17 cellular contexts compared by ENCODE assay signal in the genomic region with DNA sequence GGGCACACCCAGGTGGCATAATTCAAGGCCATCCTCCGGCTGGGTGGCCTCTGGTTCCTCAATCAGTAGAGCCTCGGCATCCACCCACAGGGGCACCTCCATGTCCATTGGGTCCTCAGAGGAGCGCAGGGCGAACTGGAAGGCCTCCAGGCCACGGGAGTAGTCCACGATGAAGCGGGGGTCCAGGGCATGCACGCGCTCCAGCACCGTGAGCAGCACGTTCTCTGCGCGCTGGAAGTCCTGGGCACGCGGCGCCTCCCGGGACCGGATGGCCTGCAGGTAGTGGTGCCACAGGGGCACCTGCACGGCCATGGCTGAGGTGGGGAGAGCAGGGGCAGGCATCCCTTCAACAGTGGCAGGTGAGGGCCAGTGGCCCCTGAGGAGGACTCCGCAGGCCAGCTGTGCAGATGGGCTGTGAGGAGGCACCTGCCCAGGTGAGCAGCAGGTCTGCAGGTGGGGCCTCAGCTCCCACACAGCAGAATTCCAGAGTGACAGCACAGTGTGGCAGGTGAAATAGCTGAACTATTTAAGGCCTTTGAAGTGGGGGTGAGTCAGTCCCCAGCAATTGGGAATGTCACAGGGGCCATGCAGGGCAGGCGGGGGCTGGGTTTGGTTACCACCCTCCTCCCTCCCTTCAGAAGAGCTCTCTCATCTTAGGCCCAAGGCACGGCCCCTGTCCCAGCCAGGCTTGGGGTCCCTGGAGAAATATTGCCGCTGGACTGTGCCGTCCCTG. TPM values are rescaled to one million over a fixed set of nuclear protein-coding genes. Genes with fewer than 3 reads are reported as not detected.
DNase-seq lines count a peak whose midpoint lies in the region; ATAC-seq and TF ChIP-seq lines count a peak whose summit lies in the region.
"Had no signal": no experiment of that assay in that cellular context is flagged by ENCODE, and none has a peak within 500 bp of the region (broad histone marks: within the 10 kb centered on the region; RNA-seq: fewer than 3 reads in every experiment).

MAB21L4 (minus strand) TSS at position 501 of the 733 bp plus-strand sequence; CDS start at position 342, 159 bp downstream.

- H3K36me3 Mint-ChIP-seq in GM23338 (ENCODE audit: low read depth): no peaks in the 10 kb centered on the region
- no peaks in the 10 kb centered on the region for H3K36me3 Mint-ChIP-seq in activated CD4-positive, alpha-beta T cell treated with anti-CD3 and anti-CD28 coated beads for 36 hours (ENCODE audit: low read depth)
- H3K36me3 Mint-ChIP-seq: activated naive CD8-positive, alpha-beta T cell treated with anti-CD3 and anti-CD28 coated beads, Interleukin-2, amount 10 ng/mL, durations not matched to agents 7 days and 5 days; CD4-positive, CD25-positive, alpha-beta regulatory T cell; natural killer cell had no signal

- DNase-seq in GM23338 (ENCODE audit: low spot score): no peak
- peak; percentile 28 for DNase-seq in RPMI7951 (ENCODE audit: low read depth)
- peak; percentile 87 for DNase-seq in islet precursor cell
- DNase-seq in stomach: no peak
- DNase-seq in activated CD4-positive, alpha-beta T cell treated with anti-CD3 and anti-CD28 coated beads for 36 hours: no peak
- DNase-seq in NCI-H1048 (lab: John Stamatoyannopoulos, UW): no peak
- DNase-seq: activated CD4-positive, CD25-positive, alpha-beta regulatory T cell treated with anti-CD3 and anti-CD28 coated beads, Interleukin-2, amount 50 U/mL, for 72 hours; activated naive CD8-positive, alpha-beta T cell treated with anti-CD3 and anti-CD28 coated beads, Interleukin-2, amount 10 ng/mL, durations not matched to agents 7 days and 5 days; CD4-positive, CD25-positive, alpha-beta regulatory T cell; MV-4-11; natural killer cell; NCI-H524 had no signal

- H3K27ac ChIP-seq in GM23338 (ENCODE audit: low read depth) (no peak within 1 kb of the TSS), stomach (peak within 1 kb of the TSS in 4 of 5 donors; percentile 34 to 55 (median 50))

- 0 out of 2 replicates have a peak within 1 kb of the TSS, but pooled peaks have one; percentile 83 for H3K27ac Mint-ChIP-seq in GM23338
- H3K27ac Mint-ChIP-seq in activated CD4-positive, alpha-beta T cell treated with anti-CD3 and anti-CD28 coated beads for 36 hours: no peak within 1 kb of the TSS
- H3K27ac Mint-ChIP-seq: activated naive CD8-positive, alpha-beta T cell treated with anti-CD3 and anti-CD28 coated beads, Interleukin-2, amount 10 ng/mL, durations not matched to agents 7 days and 5 days; CD4-positive, CD25-positive, alpha-beta regulatory T cell; natural killer cell; T-helper 1 cell treated with Interleukin-12 subunit alpha and Interleukin-12 subunit beta and Interleukin-4 antibody, amounts not matched to agents 30 μg/mL and 1 μg/mL, for 36 hours had no signal

- TF ChIP-seq EP300 in stomach (IDR thresholded peaks at IDR 0.05): no peak

- intact Hi-C loops in stomach (cut with DNase I; ENCODE audit: low total_unique reads): no loop called here
- intact Hi-C loops in activated CD4-positive, alpha-beta T cell treated with anti-CD3 and anti-CD28 coated beads for 36 hours (cut with DNase I, micrococcal nuclease): no loop called here

- no peak within 1 kb of the TSS for H3K4me2 ChIP-seq in GM23338

- H2AFZ ChIP-seq in GM23338: no peak within 1 kb of the TSS

- H3K4me3 ChIP-seq in GM23338: no peak within 1 kb of the TSS
- peak within 1 kb of the TSS; percentile 6 to 26 (median 17) for H3K4me3 ChIP-seq in stomach

- H3K27me3 Mint-ChIP-seq in GM23338 (ENCODE audit: insufficient read depth, low read depth, poor library complexity): peaks cover 14% of the 10 kb centered on the region
- no peaks in the 10 kb centered on the region for H3K27me3 Mint-ChIP-seq in activated CD4-positive, alpha-beta T cell treated with anti-CD3 and anti-CD28 coated beads for 36 hours
- H3K27me3 Mint-ChIP-seq: activated naive CD8-positive, alpha-beta T cell treated with anti-CD3 and anti-CD28 coated beads, Interleukin-2, amount 10 ng/mL, durations not matched to agents 7 days and 5 days; CD4-positive, CD25-positive, alpha-beta regulatory T cell had no signal

- TF ChIP-seq CTCF in GM23338 (conservative IDR thresholded peaks at IDR 0.05; ENCODE audit: low read depth in 2 of 2) (no peak), stomach (IDR thresholded peaks at IDR 0.05) (no peak)

- no peaks in the 10 kb centered on the region for H3K27me3 ChIP-seq in GM23338 (ENCODE audit: insufficient read depth)
- peaks cover 0 to 12% (median 0%) of the 10 kb centered on the region in 3 donors for H3K27me3 ChIP-seq in stomach

- H3K36me3 ChIP-seq in GM23338 (ENCODE audit: insufficient read depth): no peaks in the 10 kb centered on the region
- no peaks in the 10 kb centered on the region for H3K36me3 ChIP-seq in stomach

- no peak for TF ChIP-seq POLR2A in stomach (IDR thresholded peaks at IDR 0.05)

- H3K9me3 Mint-ChIP-seq in GM23338: peaks cover 2% of the 10 kb centered on the region; the same call in 1 of the 3 replicates
- H3K9me3 Mint-ChIP-seq in activated CD4-positive, alpha-beta T cell treated with anti-CD3 and anti-CD28 coated beads for 36 hours (ENCODE audit: low read depth): no peaks in the 10 kb centered on the region
- H3K9me3 Mint-ChIP-seq: activated naive CD8-positive, alpha-beta T cell treated with anti-CD3 and anti-CD28 coated beads, Interleukin-2, amount 10 ng/mL, durations not matched to agents 7 days and 5 days; CD4-positive, CD25-positive, alpha-beta regulatory T cell; central memory CD8-positive, alpha-beta T cell; natural killer cell; T-helper 1 cell treated with Interleukin-12 subunit alpha and Interleukin-12 subunit beta and Interleukin-4 antibody, amounts not matched to agents 30 μg/mL and 1 μg/mL, for 36 hours had no signal

- ATAC-seq in GM23338 (no peak), GM21529 (IDR thresholded peaks at IDR 0.05; ENCODE audit: unreplicated experiment) (no peak)
- ATAC-seq in activated CD4-positive, alpha-beta T cell treated with anti-CD3 and anti-CD28 coated beads for 36 hours: no peak
- ATAC-seq: natural killer cell had no signal

- no peaks in the 10 kb centered on the region for H3K9me2 ChIP-seq in GM23338 (ENCODE audit: insufficient read depth)

- POLR2A ChIA-PET in activated CD4-positive, alpha-beta T cell treated with anti-CD3 and anti-CD28 coated beads for 36 hours (lab: Charles Lee): no interaction called here

- H3K4me3 Mint-ChIP-seq in GM23338: no peak within 1 kb of the TSS
- no peak within 1 kb of the TSS for H3K4me3 Mint-ChIP-seq in activated CD4-positive, alpha-beta T cell treated with anti-CD3 and anti-CD28 coated beads for 36 hours
- H3K4me3 Mint-ChIP-seq: activated naive CD8-positive, alpha-beta T cell treated with anti-CD3 and anti-CD28 coated beads, Interleukin-2, amount 10 ng/mL, durations not matched to agents 7 days and 5 days; CD4-positive, CD25-positive, alpha-beta regulatory T cell; central memory CD8-positive, alpha-beta T cell; natural killer cell; T-helper 1 cell treated with Interleukin-12 subunit alpha and Interleukin-12 subunit beta and Interleukin-4 antibody, amounts not matched to agents 30 μg/mL and 1 μg/mL, for 36 hours had no signal

- H3K4me1 ChIP-seq in GM23338 (ENCODE audit: insufficient read depth) (no peaks in the 10 kb centered on the region), stomach (peaks cover 0 to 38% (median 22%) of the 10 kb centered on the region in 4 donors)

- CTCF ChIA-PET in activated CD4-positive, alpha-beta T cell treated with anti-CD3 and anti-CD28 coated beads for 36 hours (lab: Charles Lee): interaction anchor here (1.5 kb wide), 1 partner anchor 44 kb away, joined by 3 read pairs; no protein-coding TSS in a partner anchor

- H3K4me1 Mint-ChIP-seq in GM23338: no peaks in the 10 kb centered on the region; the same call in 2 of the 3 replicates
- H3K4me1 Mint-ChIP-seq in activated CD4-positive, alpha-beta T cell treated with anti-CD3 and anti-CD28 coated beads for 36 hours: no peaks in the 10 kb centered on the region
- H3K4me1 Mint-ChIP-seq: activated naive CD8-positive, alpha-beta T cell treated with anti-CD3 and anti-CD28 coated beads, Interleukin-2, amount 10 ng/mL, durations not matched to agents 7 days and 5 days; CD4-positive, CD25-positive, alpha-beta regulatory T cell; central memory CD8-positive, alpha-beta T cell; natural killer cell had no signal

- H4K20me1 ChIP-seq in GM23338 (replicated peaks; ENCODE audit: insufficient read depth): no peaks in the 10 kb centered on the region

- 76 to 88% (median 82%) methylated on average over 15 to 24 of the region's 24 CpGs for WGBS in stomach, 5 donors

- no peaks in the 10 kb centered on the region for H3K9me3 ChIP-seq in stomach

- no peaks in the 10 kb centered on the region for H3K79me2 ChIP-seq in GM23338 (replicated peaks; ENCODE audit: insufficient read depth)

- no peaks in the 10 kb centered on the region for H3F3A ChIP-seq in GM23338 (replicated peaks; ENCODE audit: low read depth)

TF ChIP-seq in GM23338, 12 proteins besides CTCF, POLR2A, EP300 and RAD21 (continues in another document):
- no peak for TF ChIP-seq CREB1 (CRISPR knock-in tag; IDR thresholded peaks at IDR 0.05; ENCODE audit: low read depth)
- no peak for TF ChIP-seq ZNF114 (CRISPR knock-in tag; IDR thresholded peaks at IDR 0.05)

RNA-seq across cellular contexts. Expression of gene MAB21L4, which starts in this region (rescaled TPM):
- not detected in 2 replicates for total RNA-seq in GM23338 (2014; rRNA removed; shearing (Covaris generic))
- polyA plus RNA-seq in GM23338 (2016; fragmentation: Nextera tagmentation; extraction: Ambion mirVana): 0.10 TPM in 1 of 2 replicates, not detected in the other
- total RNA-seq in RPMI7951 (2014; rRNA removed; shearing (Covaris generic)): not detected in 2 replicates
- total RNA-seq in stomach: 1 to 10 TPM in 1 of 5 donors, under 1 TPM in 2, not detected in 2; 0.45 to 4.9 (median 0.55) TPM
- polyA plus RNA-seq in stomach: 10 to 100 TPM in 1 of 3 donors, 1 to 10 TPM in 2; 6.0 to 48.9 (median 9.1) TPM
- total RNA-seq in activated CD4-positive, alpha-beta T cell treated with anti-CD3 and anti-CD28 coated beads for 36 hours: not detected
- total RNA-seq: activated naive CD8-positive, alpha-beta T cell treated with anti-CD3 and anti-CD28 coated beads, Interleukin-2, amount 10 ng/mL, durations not matched to agents 7 days and 5 days; CD4-positive, CD25-positive, alpha-beta regulatory T cell; glomerular endothelial cell; natural killer cell; pulmonary artery endothelial cell had no signal
- polyA plus RNA-seq: CD4-positive, CD25-positive, alpha-beta regulatory T cell had no signal

Comparison
In these comparisons a context has a peak if more than half of its experiments do, and no peak if none do; other contexts are left out.
1. Peak in DNase-seq in RPMI7951; RNA of the gene not detected or under 1 TPM.